Comparison of ENCODE assay signal across 16 cellular contexts in genomic region chr20:60034231-60035110, GRCh38.
DNase-seq lines count a peak whose midpoint lies in the region; ATAC-seq and TF ChIP-seq lines count a peak whose summit lies in the region.
"Had no signal": no experiment of that assay in that cellular context is flagged by ENCODE, and none has a peak within 500 bp of the region (broad histone marks: within the 10 kb centered on the region; RNA-seq: fewer than 3 reads in every experiment).

No MANE protein-coding gene starts in this region.

- H3K9me3 Mint-ChIP-seq in activated T-cell treated with anti-CD3 and anti-CD28 coated beads, Interleukin-2, amount 50 U/mL, for 4 hours, result peaks cover 3% of the 10 kb centered on the region
- H3K9me3 Mint-ChIP-seq in activated naive CD4-positive, alpha-beta T cell treated with anti-CD3 and anti-CD28 coated beads, Interleukin-2, amount 50 U/mL, for 72 hours, result no peaks in the 10 kb centered on the region

- ATAC-seq in heart right ventricle (peak; percentile 91 to 98 (median 96)), HG03342 (IDR thresholded peaks at IDR 0.05; ENCODE audit: unreplicated experiment) (no peak), HG02884 (IDR thresholded peaks at IDR 0.05; ENCODE audit: unreplicated experiment) (no peak)
- ATAC-seq in activated T-cell treated with anti-CD3 and anti-CD28 coated beads, Interleukin-2, amount 50 U/mL, for 4 hours, result no peak
- no peak for ATAC-seq in activated naive CD4-positive, alpha-beta T cell treated with anti-CD3 and anti-CD28 coated beads, Interleukin-2, amount 50 U/mL, for 72 hours

- no peaks in the 10 kb centered on the region for H3K4me1 Mint-ChIP-seq in activated T-cell treated with anti-CD3 and anti-CD28 coated beads, Interleukin-2, amount 50 U/mL, for 4 hours (ENCODE audit: low read depth)

- peaks cover 2% of the 10 kb centered on the region for H3K36me3 Mint-ChIP-seq in activated T-cell treated with anti-CD3 and anti-CD28 coated beads, Interleukin-2, amount 50 U/mL, for 4 hours (ENCODE audit: insufficient read depth)
- peaks cover 0 to 7% of the 10 kb centered on the region in 2 donors for H3K36me3 Mint-ChIP-seq in activated naive CD4-positive, alpha-beta T cell treated with anti-CD3 and anti-CD28 coated beads, Interleukin-2, amount 50 U/mL, for 72 hours

- TF ChIP-seq POLR2A in adrenal gland (IDR thresholded peaks at IDR 0.05), result no peak

- no peaks in the 10 kb centered on the region for H3K27me3 ChIP-seq in adrenal gland
- H3K27me3 ChIP-seq in heart right ventricle, result no peaks in the 10 kb centered on the region
- H3K27me3 ChIP-seq in mucosa of stomach (ENCODE audit: control insufficient read depth, insufficient read depth, low read length), result peaks cover 15% of the 10 kb centered on the region
- H3K27me3 ChIP-seq in tibial artery, result no peaks in the 10 kb centered on the region
- H3K27me3 ChIP-seq: BE2C, neutrophil, uterus had no signal

- TF ChIP-seq CTCF in adrenal gland (IDR thresholded peaks at IDR 0.05), result no peak
- no peak for TF ChIP-seq CTCF in heart right ventricle (IDR thresholded peaks at IDR 0.05)
- TF ChIP-seq CTCF in tibial artery (IDR thresholded peaks at IDR 0.05), result no peak

- H3K4me3 Mint-ChIP-seq in activated T-cell treated with anti-CD3 and anti-CD28 coated beads, Interleukin-2, amount 50 U/mL, for 4 hours, result no peak overlapping the region

- H3K36me3 ChIP-seq in adrenal gland (replicated peaks in 1 of 2), result no peaks in the 10 kb centered on the region
- H3K36me3 ChIP-seq in heart right ventricle, result no peaks in the 10 kb centered on the region
- H3K36me3 ChIP-seq in mucosa of stomach (ENCODE audit: control insufficient read depth, insufficient read depth, low read length), result no peaks in the 10 kb centered on the region
- no peaks in the 10 kb centered on the region for H3K36me3 ChIP-seq in tibial artery
- H3K36me3 ChIP-seq: BE2C, neutrophil, uterus had no signal

- intact Hi-C loops in adrenal gland (cut with DNase I) (no loop called here), heart right ventricle (cut with DNase I) (loop anchor here in 2 of 10 donors (10.0 kb wide), 1 partner anchor 90 kb away; the partner anchor contains the start of genes FAM217B (in 2 of the 2) and PPP1R3D (in 2 of the 2)), tibial artery (cut with DNase I; ENCODE audit: low total_unique reads) (no loop called here)

- peak overlapping the region; percentile 25 for H3K9ac ChIP-seq in mucosa of stomach (ENCODE audit: low read length)

- H3K9me3 ChIP-seq in adrenal gland (replicated peaks in 1 of 3) (no peaks in the 10 kb centered on the region), heart right ventricle (no peaks in the 10 kb centered on the region), mucosa of stomach (ENCODE audit: control insufficient read depth, low read length) (no peaks in the 10 kb centered on the region), tibial artery (no peaks in the 10 kb centered on the region)
- H3K9me3 ChIP-seq: BE2C, neutrophil, uterus had no signal

- DNase-seq in adrenal gland (peak in 6 of 7 donors; percentile 26 to 68 (median 44)), heart right ventricle (peak; percentile 58 to 76), tibial artery (no peak)
- DNase-seq in activated T-cell treated with anti-CD3 and anti-CD28 coated beads, Interleukin-2, amount 50 U/mL, for 4 hours, result no peak
- DNase-seq in activated naive CD4-positive, alpha-beta T cell treated with anti-CD3 and anti-CD28 coated beads, Interleukin-2, amount 50 U/mL, for 72 hours (ENCODE audit: low spot score in 2 of 2), result no peak
- DNase-seq: activated T-cell treated with anti-CD3 and anti-CD28 coated beads for 4 hours; BE2C; DND-41; effector CD8-positive, alpha-beta T cell; foreskin melanocyte; NCI-H1105 treated with DMSO at 0.1 percent for 48 hours; uterus had no signal

- H3K4me1 ChIP-seq in adrenal gland (replicated peaks in 1 of 2), result peaks cover 9% of the 10 kb centered on the region in 2 donors
- H3K4me1 ChIP-seq in heart right ventricle, result peaks cover 3 to 32% (median 8%) of the 10 kb centered on the region in 9 donors
- peaks cover 4% of the 10 kb centered on the region for H3K4me1 ChIP-seq in mucosa of stomach (ENCODE audit: control insufficient read depth, insufficient read depth, low read length)
- peaks cover 0 to 19% (median 9%) of the 10 kb centered on the region in 4 donors for H3K4me1 ChIP-seq in tibial artery
- H3K4me1 ChIP-seq: BE2C, uterus had no signal

- H3K27me3 Mint-ChIP-seq in activated T-cell treated with anti-CD3 and anti-CD28 coated beads, Interleukin-2, amount 50 U/mL, for 4 hours (ENCODE audit: low read depth), result peaks cover 4% of the 10 kb centered on the region

- H3K27ac Mint-ChIP-seq in activated naive CD4-positive, alpha-beta T cell treated with anti-CD3 and anti-CD28 coated beads, Interleukin-2, amount 50 U/mL, for 72 hours, result no peak overlapping the region

- H3K4me3 ChIP-seq in adrenal gland (no peak overlapping the region), heart right ventricle (peak overlapping the region in 9 of 10 donors; percentile 5 to 43 (median 21)), mucosa of stomach (ENCODE audit: low read length) (no peak overlapping the region), tibial artery (no peak overlapping the region)
- H3K4me3 ChIP-seq: uterus had no signal

- H3K27ac ChIP-seq in adrenal gland (peak overlapping the region in 2 of 5 donors; percentile 18 to 54), heart right ventricle (peak overlapping the region; percentile 76 to 95 (median 90)), tibial artery (peak overlapping the region; percentile 50 to 56)
- H3K27ac ChIP-seq: neutrophil had no signal

- 48 to 63% (median 53%) methylated on average over 5 to 9 of the region's 9 CpGs for WGBS in adrenal gland, 4 donors
- 32 to 40% methylated on average over 9 of the region's 9 CpGs for WGBS in heart right ventricle, 2 donors

Comparison
In these comparisons a context has a peak if more than half of its experiments do, and no peak if none do; other contexts are left out.
1. DNase-seq: peak in adrenal gland (6 of 7) and heart right ventricle (2 of 2); none in tibial artery (0 of 2), activated T-cell treated with anti-CD3 and anti-CD28 coated beads, Interleukin-2, amount 50 U/mL, for 4 hours (single experiment) and activated naive CD4-positive, alpha-beta T cell treated with anti-CD3 and anti-CD28 coated beads, Interleukin-2, amount 50 U/mL, for 72 hours (0 of 2).
2. H3K4me3 ChIP-seq: peak in heart right ventricle (9 of 10); none in adrenal gland (0 of 4), mucosa of stomach (single experiment) and tibial artery (0 of 2).
3. ATAC-seq: peak in heart right ventricle (8 of 8); none in activated T-cell treated with anti-CD3 and anti-CD28 coated beads, Interleukin-2, amount 50 U/mL, for 4 hours (0 of 2), HG03342 (single experiment), HG02884 (single experiment) and activated naive CD4-positive, alpha-beta T cell treated with anti-CD3 and anti-CD28 coated beads, Interleukin-2, amount 50 U/mL, for 72 hours (0 of 2).